8 cellular contexts compared by ENCODE assay signal in the genomic region with DNA sequence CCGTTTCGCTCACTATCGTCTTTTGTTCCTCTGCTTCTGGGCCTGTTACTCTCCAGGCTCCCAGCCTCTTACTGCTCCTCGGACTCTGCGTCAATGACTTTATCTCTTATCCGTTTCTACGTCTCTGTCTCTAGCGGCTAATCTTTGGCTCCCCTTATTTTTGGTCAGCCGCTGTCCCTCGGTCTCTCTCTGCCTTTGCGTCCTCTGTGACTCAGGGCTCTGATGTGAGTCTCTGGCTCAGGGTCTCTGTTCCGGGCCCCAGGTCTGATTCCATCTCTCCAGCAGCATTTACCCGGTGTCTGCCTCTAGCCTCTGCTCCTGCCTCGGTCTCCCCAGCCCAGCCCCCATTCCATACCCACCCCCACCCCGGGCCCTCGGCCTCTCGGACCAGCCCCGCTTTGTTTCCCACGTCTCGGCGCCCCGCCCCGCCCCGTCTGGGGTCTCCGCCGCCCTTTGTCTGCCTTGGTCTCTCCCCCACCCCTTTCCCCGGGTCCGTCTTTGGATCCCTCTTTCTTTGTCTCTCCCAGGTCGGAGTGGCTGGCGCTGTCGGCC. TPM values are rescaled to one million over a fixed set of nuclear protein-coding genes. Genes with fewer than 3 reads are reported as not detected.
DNase-seq lines count a peak whose midpoint lies in the region; ATAC-seq, FAIRE-seq and TF ChIP-seq lines count a peak whose summit lies in the region.

No MANE protein-coding gene starts in this region.

- H3K36me3 ChIP-seq in pancreas, result peaks cover 0 to 9% (median 0%) of the 10 kb centered on the region in 3 donors

- peak overlapping the region; percentile 82 for H3K4me3 ChIP-seq in fibroblast of the aortic adventitia (ENCODE audit: low read depth, low read length)
- peak overlapping the region; percentile 59 to 89 (median 76) for H3K4me3 ChIP-seq in pancreas

- 4 to 6% methylated on average over 30 to 31 of the region's 31 CpGs for WGBS in pancreas, 2 donors

- TF ChIP-seq CTCF in fibroblast of the aortic adventitia (IDR thresholded peaks at IDR 0.05; ENCODE audit: insufficient read depth, low read length) (no peak), pancreas (IDR thresholded peaks at IDR 0.05) (no peak)

- H3K9me3 ChIP-seq in pancreas, result no peaks in the 10 kb centered on the region

- ATAC-seq in SK-N-SH treated with all-trans-retinoic acid at 6 μM for 48 hours (peak; percentile 51), pancreas (peak; percentile 1 to 13 (median 12)), GM19328 (IDR thresholded peaks at IDR 0.05; ENCODE audit: unreplicated experiment) (no peak), HG03457 (IDR thresholded peaks at IDR 0.05; ENCODE audit: unreplicated experiment) (no peak)

- peaks cover 0 to 8% (median 6%) of the 10 kb centered on the region in 3 donors for H3K4me1 ChIP-seq in pancreas

- no peak for FAIRE-seq in pancreas (lab: Jason Lieb, UNC)

- H3K27ac ChIP-seq in pancreas, result peak overlapping the region; percentile 42 to 68 (median 54)

- no peaks in the 10 kb centered on the region for H3K27me3 ChIP-seq in pancreas

- intact Hi-C loops in pancreas (cut with DNase I), result no loop called here

- peak; percentile 51 for DNase-seq in NCI-H1105 treated with DMSO at 0.1 percent for 48 hours (lab: John Stamatoyannopoulos, UW)
- no peak for DNase-seq in NCI-H1105 (lab: John Stamatoyannopoulos, UW)
- DNase-seq in fibroblast of the aortic adventitia (ENCODE audit: low read depth), result peak; percentile 64
- no peak for DNase-seq in pancreas
- DNase-seq in SW480 (ENCODE audit: low spot score), result no peak

TF ChIP-seq in SK-N-SH treated with all-trans-retinoic acid at 6 μM for 48 hours, 23 proteins besides CTCF, POLR2A, EP300 and RAD21:
- TF ChIP-seq ZNF565 (CRISPR knock-in tag; conservative IDR thresholded peaks at IDR 0.05; ENCODE audit: low read depth) (no peak), GLIS3 (CRISPR knock-in tag; IDR thresholded peaks at IDR 0.05) (no peak), ZFP30 (CRISPR knock-in tag; IDR thresholded peaks at IDR 0.05) (no peak), ESRRG (CRISPR knock-in tag; IDR thresholded peaks at IDR 0.05) (no peak), PPARA (CRISPR knock-in tag; IDR thresholded peaks at IDR 0.05; ENCODE audit: borderline replicate concordance) (no peak), BACH2 (CRISPR knock-in tag; IDR thresholded peaks at IDR 0.05; ENCODE audit: borderline replicate concordance) (no peak), OSR1 (CRISPR knock-in tag; IDR thresholded peaks at IDR 0.05) (no peak), ZNF70 (CRISPR knock-in tag; IDR thresholded peaks at IDR 0.05) (no peak)
- TF ChIP-seq, protein P1, sequence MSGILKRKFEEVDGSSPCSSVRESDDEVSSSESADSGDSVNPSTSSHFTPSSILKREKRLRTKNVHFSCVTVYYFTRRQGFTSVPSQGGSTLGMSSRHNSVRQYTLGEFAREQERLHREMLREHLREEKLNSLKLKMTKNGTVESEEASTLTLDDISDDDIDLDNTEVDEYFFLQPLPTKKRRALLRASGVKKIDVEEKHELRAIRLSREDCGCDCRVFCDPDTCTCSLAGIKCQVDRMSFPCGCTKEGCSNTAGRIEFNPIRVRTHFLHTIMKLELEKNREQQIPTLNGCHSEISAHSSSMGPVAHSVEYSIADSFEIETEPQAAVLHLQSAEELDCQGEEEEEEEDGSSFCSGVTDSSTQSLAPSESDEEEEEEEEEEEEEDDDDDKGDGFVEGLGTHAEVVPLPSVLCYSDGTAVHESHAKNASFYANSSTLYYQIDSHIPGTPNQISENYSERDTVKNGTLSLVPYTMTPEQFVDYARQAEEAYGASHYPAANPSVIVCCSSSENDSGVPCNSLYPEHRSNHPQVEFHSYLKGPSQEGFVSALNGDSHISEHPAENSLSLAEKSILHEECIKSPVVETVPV (CRISPR knock-in tag; IDR thresholded peaks at IDR 0.05), result no peak
- TF ChIP-seq, protein P2, sequence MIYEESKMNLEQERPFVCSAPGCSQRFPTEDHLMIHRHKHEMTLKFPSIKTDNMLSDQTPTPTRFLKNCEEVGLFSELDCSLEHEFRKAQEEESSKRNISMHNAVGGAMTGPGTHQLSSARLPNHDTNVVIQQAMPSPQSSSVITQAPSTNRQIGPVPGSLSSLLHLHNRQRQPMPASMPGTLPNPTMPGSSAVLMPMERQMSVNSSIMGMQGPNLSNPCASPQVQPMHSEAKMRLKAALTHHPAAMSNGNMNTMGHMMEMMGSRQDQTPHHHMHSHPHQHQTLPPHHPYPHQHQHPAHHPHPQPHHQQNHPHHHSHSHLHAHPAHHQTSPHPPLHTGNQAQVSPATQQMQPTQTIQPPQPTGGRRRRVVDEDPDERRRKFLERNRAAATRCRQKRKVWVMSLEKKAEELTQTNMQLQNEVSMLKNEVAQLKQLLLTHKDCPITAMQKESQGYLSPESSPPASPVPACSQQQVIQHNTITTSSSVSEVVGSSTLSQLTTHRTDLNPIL (CRISPR knock-in tag; IDR thresholded peaks at IDR 0.05; ENCODE audit: low read depth), result no peak

RNA-seq across cellular contexts. Expression of a gene that starts 0.5 kb away (rescaled TPM):
- 2.1 and 5.4 TPM in 2 replicates for total RNA-seq in fibroblast of the aortic adventitia (ENCODE audit: low replicate concordance)
- 1 to 10 TPM; 4.0 to 6.5 (median 4.6) TPM for total RNA-seq in pancreas
- 1 to 10 TPM; 3.1 to 5.0 TPM for polyA plus RNA-seq in pancreas

RNA-seq across cellular contexts. Expression of a gene that starts 12.3 kb away (rescaled TPM):
- total RNA-seq in fibroblast of the aortic adventitia (ENCODE audit: low replicate concordance) (0.09 TPM in 1 of 2 replicates, not detected in the other), pancreas (1 to 10 TPM in 5 of 6 donors, under 1 TPM in 1; 0.63 to 1.8 (median 1.2) TPM)
- polyA plus RNA-seq in pancreas, result 1 to 10 TPM; 2.1 to 3.3 TPM

RNA-seq across cellular contexts. Expression of a gene that starts 12.7 kb away (rescaled TPM):
- total RNA-seq in fibroblast of the aortic adventitia (ENCODE audit: low replicate concordance) (12.6 and 16.2 TPM in 2 replicates), pancreas (1 to 10 TPM; 1.5 to 5.0 (median 3.1) TPM)
- polyA plus RNA-seq in pancreas, result 1 to 10 TPM; 3.0 to 3.8 TPM

RNA-seq across cellular contexts. Expression of a gene that starts 20.1 kb away (rescaled TPM):
- total RNA-seq in fibroblast of the aortic adventitia (ENCODE audit: low replicate concordance) (not detected in 2 replicates), pancreas (under 1 TPM in 3 of 6 donors, not detected in 3; 0.24 to 0.84 (median 0.38) TPM)
- polyA plus RNA-seq in pancreas, result under 1 TPM; 0.30 to 0.31 TPM

RNA-seq across cellular contexts. Expression of a gene that starts 24.4 kb away (rescaled TPM):
- total RNA-seq in fibroblast of the aortic adventitia (ENCODE audit: low replicate concordance) (26.1 and 38.0 TPM in 2 replicates), pancreas (10 to 100 TPM; 14.5 to 23.3 (median 15.2) TPM)
- polyA plus RNA-seq in pancreas, result 10 to 100 TPM; 26.9 to 28.2 TPM

Comparison
In these comparisons a context has a peak if more than half of its experiments do, and no peak if none do; other contexts are left out.
1. DNase-seq: peak in NCI-H1105 treated with DMSO at 0.1 percent for 48 hours (single experiment) and fibroblast of the aortic adventitia (single experiment); none in NCI-H1105 (single experiment), pancreas (0 of 6) and SW480 (single experiment).
2. ATAC-seq: peak in SK-N-SH treated with all-trans-retinoic acid at 6 μM for 48 hours (single experiment) and pancreas (4 of 4); none in GM19328 (single experiment) and HG03457 (single experiment).